In genomic region chr10:30747633-30748032, GRCh38 we compare ENCODE assay signal across 11 cellular contexts.
DNase-seq lines count a peak whose midpoint lies in the region; ATAC-seq lines count a peak whose summit lies in the region.
"Had no signal": no experiment of that assay in that cellular context is flagged by ENCODE, and none has a peak within 500 bp of the region (broad histone marks: within the 10 kb centered on the region; RNA-seq: fewer than 3 reads in every experiment).

No MANE protein-coding gene starts in this region.

- no peaks in the 10 kb centered on the region for H3K27me3 ChIP-seq in Karpas-422 (ENCODE audit: low read length)
- H3K27me3 ChIP-seq: pancreas had no signal

- H3K4me1 Mint-ChIP-seq in T-helper 17 cell = peaks cover 16% of the 10 kb centered on the region

- H3K36me3 ChIP-seq in Karpas-422 (ENCODE audit: insufficient read depth, low read length) = no peaks in the 10 kb centered on the region
- H3K36me3 ChIP-seq: pancreas had no signal

- no peak overlapping the region for H3K27ac Mint-ChIP-seq in T-helper 17 cell

- H3K79me2 ChIP-seq in Karpas-422 (ENCODE audit: low read length) = no peaks in the 10 kb centered on the region

- H2AFZ ChIP-seq in Karpas-422 (ENCODE audit: low read length) = no peak overlapping the region

- H3K4me2 ChIP-seq in Karpas-422 (ENCODE audit: low read depth, low read length, poor library complexity, severe bottlenecking) = no peak overlapping the region

- no peak overlapping the region for H3K27ac ChIP-seq in Karpas-422 (ENCODE audit: low read length)
- H3K27ac ChIP-seq: pancreas had no signal

- no peaks in the 10 kb centered on the region for H3K36me3 Mint-ChIP-seq in T-helper 17 cell (ENCODE audit: low read depth)

- H3K9me3 ChIP-seq in T-helper 17 cell (ENCODE audit: control insufficient read depth, low read length, poor library complexity, severe bottlenecking) (no peaks in the 10 kb centered on the region), Karpas-422 (ENCODE audit: low read length) (no peaks in the 10 kb centered on the region)
- H3K9me3 ChIP-seq: pancreas had no signal

- H4K20me1 ChIP-seq in Karpas-422 (ENCODE audit: insufficient read depth, low read depth, low read length) = no peaks in the 10 kb centered on the region

- H3K9ac ChIP-seq in Karpas-422 (ENCODE audit: low read length) = no peak overlapping the region

- H3K4me3 Mint-ChIP-seq in T-helper 17 cell = no peak overlapping the region

- peak; percentile 36 for DNase-seq in activated CD8-positive, alpha-beta memory T cell treated with anti-CD3 and anti-CD28 coated beads, Interleukin-2, amount 50 U/mL, for 4 hours
- DNase-seq in activated CD8-positive, alpha-beta memory T cell treated with anti-CD3 and anti-CD28 coated beads, Interleukin-2, amount 50 U/mL, for 48 hours = no peak
- DNase-seq in T-helper 17 cell (no peak), dermis blood vessel endothelial cell (peak; percentile 20), middle frontal gyrus (ENCODE audit: extremely low spot score, low spot score) (no peak), NCI-H2227 (lab: John Stamatoyannopoulos, UW; ENCODE audit: unreplicated experiment) (no peak), Karpas-422 (no peak)
- peak; percentile 11 to 39 for DNase-seq in stimulated activated CD4-positive, alpha-beta T cell treated with anti-CD3 and anti-CD28 coated beads, Interleukin-4, amount 100 ng/mL, for 4 hours
- DNase-seq: NCI-H1092 treated with DMSO at 0.1 percent for 48 hours, OCI-M1, pancreas had no signal

- no peak overlapping the region for H3K4me3 ChIP-seq in Karpas-422 (ENCODE audit: low read length)
- H3K4me3 ChIP-seq: pancreas had no signal

- peaks cover 54% of the 10 kb centered on the region for H3K27me3 Mint-ChIP-seq in T-helper 17 cell

- H3K4me1 ChIP-seq in Karpas-422 (ENCODE audit: low read length) = peaks cover 14% of the 10 kb centered on the region
- H3K4me1 ChIP-seq: pancreas had no signal

- no peaks in the 10 kb centered on the region for H3K9me2 ChIP-seq in Karpas-422 (replicated peaks; ENCODE audit: insufficient read depth, low read length)

- ATAC-seq in T-helper 17 cell = peak; percentile 46

Comparison
In these comparisons a context has a peak if more than half of its experiments do, and no peak if none do; other contexts are left out.
1. DNase-seq: peak in activated CD8-positive, alpha-beta memory T cell treated with anti-CD3 and anti-CD28 coated beads, Interleukin-2, amount 50 U/mL, for 4 hours (single experiment), dermis blood vessel endothelial cell (single experiment) and stimulated activated CD4-positive, alpha-beta T cell treated with anti-CD3 and anti-CD28 coated beads, Interleukin-4, amount 100 ng/mL, for 4 hours (2 of 2); none in activated CD8-positive, alpha-beta memory T cell treated with anti-CD3 and anti-CD28 coated beads, Interleukin-2, amount 50 U/mL, for 48 hours (single experiment), T-helper 17 cell (0 of 3), middle frontal gyrus (single experiment), NCI-H2227 (single experiment) and Karpas-422 (single experiment).